Comparison of ENCODE assay signal across 8 cellular contexts in genomic region chr4:179867300-179867878, GRCh38.
DNase-seq lines count a peak whose midpoint lies in the region; ATAC-seq and TF ChIP-seq lines count a peak whose summit lies in the region.

No MANE protein-coding gene starts in this region.

- H3K27me3 ChIP-seq in HL-60 (ENCODE audit: insufficient read depth, poor library complexity, severe bottlenecking): no peaks in the 10 kb centered on the region

- H3K4me3 Mint-ChIP-seq in nephron progenitor cell: no peak overlapping the region

- peak; percentile 72 for DNase-seq in SIG-M5 treated with dmso at 0.1 percent for 504 hours (lab: John Stamatoyannopoulos, UW; ENCODE audit: unreplicated experiment)
- no peak for DNase-seq in SIG-M5 (lab: John Stamatoyannopoulos, UW)
- DNase-seq in HL-60 (ENCODE audit: low read depth in 1 of 2, low spot score in 1 of 2): peak; percentile 17 to 71
- DNase-seq in RPMI8226: peak; percentile 49
- DNase-seq in choroid plexus epithelial cell (ENCODE audit: low read depth): peak; percentile 1
- DNase-seq in nephron progenitor cell: peak; percentile 78
- DNase-seq in cardiac septum (ENCODE audit: low spot score): no peak

- intact Hi-C loops in cardiac septum (cut with DNase I): no loop called here

- peaks cover 8% of the 10 kb centered on the region for H3K27me3 Mint-ChIP-seq in nephron progenitor cell (ENCODE audit: low read depth, poor library complexity)

- TF ChIP-seq CTCF in HL-60 (IDR thresholded peaks at IDR 0.05; ENCODE audit: insufficient read depth, low read length) (peak; percentile 71), choroid plexus epithelial cell (conservative IDR thresholded peaks at IDR 0.05; ENCODE audit: low read depth, low read length) (peak; percentile 33), nephron progenitor cell (IDR thresholded peaks at IDR 0.05) (peak; percentile 86)

- no peak overlapping the region for H3K27ac Mint-ChIP-seq in nephron progenitor cell

- H3K9me3 Mint-ChIP-seq in nephron progenitor cell: no peaks in the 10 kb centered on the region

- no peaks in the 10 kb centered on the region for H3K4me1 Mint-ChIP-seq in nephron progenitor cell

- H3K27ac ChIP-seq in HL-60 (replicated peaks): no peak overlapping the region

- ATAC-seq in GM21529 (IDR thresholded peaks at IDR 0.05; ENCODE audit: unreplicated experiment): peak; percentile 95

- H3K36me3 Mint-ChIP-seq in nephron progenitor cell (ENCODE audit: low read depth): no peaks in the 10 kb centered on the region

- H3K4me3 ChIP-seq in HL-60 (replicated peaks; ENCODE audit: insufficient read depth, low read length) (no peak overlapping the region), choroid plexus epithelial cell (ENCODE audit: low read depth, low read length) (no peak overlapping the region)

Comparison
In these comparisons a context has a peak if more than half of its experiments do, and no peak if none do; other contexts are left out.
1. DNase-seq: peak in SIG-M5 treated with dmso at 0.1 percent for 504 hours (single experiment), HL-60 (2 of 2), RPMI8226 (single experiment), choroid plexus epithelial cell (single experiment) and nephron progenitor cell (single experiment); none in SIG-M5 (single experiment) and cardiac septum (single experiment).
2. CTCF ChIP-seq: peak in every context shown above with its lines; median percentile 86 in nephron progenitor cell; 71 in HL-60; 33 in choroid plexus epithelial cell.